In the genomic region with DNA sequence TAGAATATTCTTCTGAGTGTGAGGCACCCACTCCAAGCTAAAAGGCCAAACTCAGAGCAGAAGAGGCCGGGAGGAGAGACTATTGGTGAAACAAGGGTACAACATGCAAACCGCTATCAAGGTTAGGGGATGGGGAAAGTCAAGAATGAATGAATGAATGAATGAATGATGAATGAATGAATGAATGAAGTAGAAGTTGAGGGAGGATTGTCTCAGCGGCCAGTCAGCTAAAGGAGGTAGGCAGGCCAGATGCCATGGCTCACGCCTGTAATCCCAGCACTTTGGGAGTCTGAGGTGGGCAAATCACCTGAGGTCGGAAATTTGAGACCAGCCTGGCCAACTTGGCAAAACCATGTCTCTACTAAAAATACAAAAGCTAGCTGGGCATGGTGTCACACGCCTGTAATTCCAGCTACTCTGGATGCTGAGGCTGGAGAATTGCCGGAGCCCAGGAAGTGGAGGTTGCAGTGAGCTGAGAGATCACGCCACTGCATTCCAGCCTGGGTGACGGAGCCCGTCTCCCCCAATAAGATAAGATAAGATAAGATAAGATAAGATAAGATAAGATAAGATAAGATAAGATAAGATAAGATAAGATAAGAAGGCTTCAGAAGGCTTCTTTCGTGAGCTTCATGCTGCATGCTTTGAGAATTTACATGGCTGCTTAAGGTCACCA, we compare ENCODE assay signal across 12 cellular contexts.
"Had no signal": no experiment of that assay in that cellular context is flagged by ENCODE, and none has a peak within 500 bp of the region (broad histone marks: within the 10 kb centered on the region; RNA-seq: fewer than 3 reads in every experiment).

No MANE protein-coding gene starts in this region.

- H3K4me1 ChIP-seq: lower lobe of right lung, upper lobe of right lung had no signal

- H3K27me3 ChIP-seq: upper lobe of right lung had no signal

- H3K4me3 ChIP-seq: lower lobe of right lung, upper lobe of right lung had no signal

- H3K27ac ChIP-seq: epithelial cell of prostate, lower lobe of right lung, upper lobe of right lung had no signal

- DNase-seq: activated CD4-positive, alpha-beta T cell treated with anti-CD3 and anti-CD28 coated beads, Interleukin-2, amount 50 U/mL, for 4 hours; activated effector memory CD4-positive, alpha-beta T cell treated with Interleukin-2 at 50 U/mL for 16 hours; activated T-cell treated with anti-CD3 and anti-CD28 coated beads, Interleukin-2, amount 50 U/mL, for 1 hour; caudate nucleus; effector memory CD4-positive, alpha-beta T cell; lower lobe of right lung; naive thymus-derived CD4-positive, alpha-beta T cell; occipital lobe; stimulated activated CD4-positive, alpha-beta T cell treated with anti-CD3 and anti-CD28 coated beads, Interleukin-4, amount 100 ng/mL, for 1 hour; stimulated activated CD8-positive, alpha-beta memory T cell treated with anti-CD3 and anti-CD28 coated beads, Interleukin-4, amount 100 ng/mL, for 48 hours; upper lobe of right lung had no signal

- H3K36me3 ChIP-seq: lower lobe of right lung, upper lobe of right lung had no signal
